1 cellular context compared by ENCODE assay signal in genomic region chr5:54309237-54309636, GRCh38.
TF ChIP-seq lines count a peak whose summit lies in the region.

No MANE protein-coding gene starts in this region.

TF ChIP-seq in K562, 482 proteins besides CTCF, POLR2A, EP300 and RAD21 (continued from another document):
- TF ChIP-seq, protein P1, sequence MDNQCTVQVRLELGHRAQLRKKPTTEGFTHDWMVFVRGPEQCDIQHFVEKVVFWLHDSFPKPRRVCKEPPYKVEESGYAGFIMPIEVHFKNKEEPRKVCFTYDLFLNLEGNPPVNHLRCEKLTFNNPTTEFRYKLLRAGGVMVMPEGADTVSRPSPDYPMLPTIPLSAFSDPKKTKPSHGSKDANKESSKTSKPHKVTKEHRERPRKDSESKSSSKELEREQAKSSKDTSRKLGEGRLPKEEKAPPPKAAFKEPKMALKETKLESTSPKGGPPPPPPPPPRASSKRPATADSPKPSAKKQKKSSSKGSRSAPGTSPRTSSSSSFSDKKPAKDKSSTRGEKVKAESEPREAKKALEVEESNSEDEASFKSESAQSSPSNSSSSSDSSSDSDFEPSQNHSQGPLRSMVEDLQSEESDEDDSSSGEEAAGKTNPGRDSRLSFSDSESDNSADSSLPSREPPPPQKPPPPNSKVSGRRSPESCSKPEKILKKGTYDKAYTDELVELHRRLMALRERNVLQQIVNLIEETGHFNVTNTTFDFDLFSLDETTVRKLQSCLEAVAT (IDR thresholded peaks at IDR 0.05) = peak in 1 of 2 experiments; percentile 47; a peak in 1 of 4 replicates
- TF ChIP-seq ZBTB7A (IDR thresholded peaks at IDR 0.05; ENCODE audit: borderline replicate concordance, control insufficient read depth, low read depth, low read length) = no peak
- TF ChIP-seq PHF8 (IDR thresholded peaks at IDR 0.05; ENCODE audit: borderline replicate concordance, low read length) = 0 out of 2 replicates have a peak, but pooled peaks have one; percentile 11
- TF ChIP-seq HDAC1 (IDR thresholded peaks at IDR 0.05) = peak; percentile 0 to 78; a peak in 2 of 4 replicates
- TF ChIP-seq, protein P2, sequence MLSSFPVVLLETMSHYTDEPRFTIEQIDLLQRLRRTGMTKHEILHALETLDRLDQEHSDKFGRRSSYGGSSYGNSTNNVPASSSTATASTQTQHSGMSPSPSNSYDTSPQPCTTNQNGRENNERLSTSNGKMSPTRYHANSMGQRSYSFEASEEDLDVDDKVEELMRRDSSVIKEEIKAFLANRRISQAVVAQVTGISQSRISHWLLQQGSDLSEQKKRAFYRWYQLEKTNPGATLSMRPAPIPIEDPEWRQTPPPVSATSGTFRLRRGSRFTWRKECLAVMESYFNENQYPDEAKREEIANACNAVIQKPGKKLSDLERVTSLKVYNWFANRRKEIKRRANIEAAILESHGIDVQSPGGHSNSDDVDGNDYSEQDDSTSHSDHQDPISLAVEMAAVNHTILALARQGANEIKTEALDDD (IDR thresholded peaks at IDR 0.05) = 0 out of 2 replicates have a peak, but pooled peaks have one; percentile 29
- peak; percentile 31 for TF ChIP-seq SAP30 (IDR thresholded peaks at IDR 0.05; ENCODE audit: borderline replicate concordance, insufficient read depth, low read depth, low read length, poor library complexity, severe bottlenecking)
- no peak for TF ChIP-seq ZBTB2 (IDR thresholded peaks at IDR 0.05)
- TF ChIP-seq WHSC1 (IDR thresholded peaks at IDR 0.05; ENCODE audit: low read length) = no peak
- peak; percentile 48 to 51; a peak in 1 of 4 replicates for TF ChIP-seq SIN3A (IDR thresholded peaks at IDR 0.05; ENCODE audit: borderline replicate concordance in 2 of 2, control insufficient read depth in 1 of 2, low read depth in 2 of 2, low read length in 2 of 2)
- TF ChIP-seq JUND (IDR thresholded peaks at IDR 0.05; ENCODE audit: borderline replicate concordance, low read depth, low read length) = no peak
- TF ChIP-seq JUND (tag; IDR thresholded peaks at IDR 0.05; ENCODE audit: borderline replicate concordance, low read depth, low read length) = no peak
- 0 out of 2 replicates have a peak, but pooled peaks have one; percentile 26 for TF ChIP-seq HDAC2 (IDR thresholded peaks at IDR 0.05)
- TF ChIP-seq ZNF41 (CRISPR knock-in tag; conservative IDR thresholded peaks at IDR 0.05) = no peak
- peak in 1 of 2 experiments; percentile 66; a peak in 1 of 4 replicates for TF ChIP-seq MNT (conservative IDR thresholded peaks at IDR 0.05)
- TF ChIP-seq KDM1A (IDR thresholded peaks at IDR 0.05) = peak; percentile 80 to 82; a peak in 3 of 4 replicates
- TF ChIP-seq STAT5A (IDR thresholded peaks at IDR 0.05; ENCODE audit: borderline replicate concordance, low read length) = peak; percentile 47; the same call in 1 of the 2 replicates
- TF ChIP-seq LARP7 (IDR thresholded peaks at IDR 0.05) = no peak
- 0 out of 2 replicates have a peak, but pooled peaks have one; percentile 0 for TF ChIP-seq NCOR1 (IDR thresholded peaks at IDR 0.05)
- TF ChIP-seq RCOR1 (IDR thresholded peaks at IDR 0.05; ENCODE audit: borderline replicate concordance in 1 of 2, low read depth in 2 of 2, low read length in 2 of 2) = peak in 1 of 2 experiments; percentile 72; a peak in 2 of 4 replicates
